ENCODE assay signal across 16 cellular contexts in genomic region chr11:47723041-47723440, GRCh38. TPM values are rescaled to one million over a fixed set of nuclear protein-coding genes. Genes with fewer than 3 reads are reported as not detected.
DNase-seq lines count a peak whose midpoint lies in the region; ATAC-seq and TF ChIP-seq lines count a peak whose summit lies in the region.
"Had no signal": no experiment of that assay in that cellular context is flagged by ENCODE, and none has a peak within 500 bp of the region (broad histone marks: within the 10 kb centered on the region; RNA-seq: fewer than 3 reads in every experiment).

No MANE protein-coding gene starts in this region.

- H3K36me3 ChIP-seq in right atrium auricular region (peaks cover 82% of the 10 kb centered on the region), colonic mucosa (peaks cover 11% of the 10 kb centered on the region), right lobe of liver (peaks cover 3 to 53% (median 23%) of the 10 kb centered on the region in 4 donors)

- H3K27me3 ChIP-seq in right atrium auricular region (no peaks in the 10 kb centered on the region), colonic mucosa (no peaks in the 10 kb centered on the region), right lobe of liver (no peaks in the 10 kb centered on the region)

- DNase-seq in Right ventricle myocardium superior (no peak), right atrium auricular region (ENCODE audit: low spot score) (no peak), colonic mucosa (no peak), right lobe of liver (peak in 1 of 3 donors; percentile 60)
- no peak for DNase-seq in NK-92 treated with Interleukin-12 subunit alpha and Interleukin-12 subunit beta, amount 100 ng/mL, for 24 hours (lab: John Stamatoyannopoulos, UW)
- DNase-seq: DND-41, GDM1, GOT3, KBM-7, MV-4-11, NCI-H1436, NCI-H2029, NCI-H2171 treated with DMSO at 0.1 percent for 48 hours, NCI-H774 had no signal

- 53% methylated on average over 3 of the region's 3 CpGs for WGBS in right lobe of liver (ENCODE audit: insufficient coverage, low coverage, low lambda C conversion rate, missing lambda C conversion rate)

- H3K4me3 ChIP-seq in right atrium auricular region (no peak overlapping the region), colonic mucosa (no peak overlapping the region), right lobe of liver (no peak overlapping the region)

- ATAC-seq in Right ventricle myocardium superior (ENCODE audit: poor library complexity) (peak; percentile 83), right lobe of liver (peak; percentile 21 to 51 (median 46)), HG03159 (IDR thresholded peaks at IDR 0.05; ENCODE audit: unreplicated experiment) (no peak), GM18870 (IDR thresholded peaks at IDR 0.05; ENCODE audit: unreplicated experiment) (no peak)

- H3K4me1 ChIP-seq in right atrium auricular region, result peaks cover 0 to 13% of the 10 kb centered on the region in 2 donors
- no peaks in the 10 kb centered on the region for H3K4me1 ChIP-seq in colonic mucosa
- peaks cover 0 to 54% (median 22%) of the 10 kb centered on the region in 4 donors for H3K4me1 ChIP-seq in right lobe of liver

- TF ChIP-seq POLR2A in right lobe of liver (IDR thresholded peaks at IDR 0.05), result no peak

- TF ChIP-seq CTCF in right atrium auricular region (IDR thresholded peaks at IDR 0.05) (no peak), colonic mucosa (IDR thresholded peaks at IDR 0.05) (no peak), right lobe of liver (IDR thresholded peaks at IDR 0.05) (no peak)

- intact Hi-C loops in Right ventricle myocardium superior (cut with DNase I) (no loop called here), colonic mucosa (cut with DNase I) (no loop called here), right lobe of liver (cut with DNase I) (no loop called here)

- H3K9ac ChIP-seq in colonic mucosa (ENCODE audit: low read depth in 2 of 2, low read length in 2 of 2), result peak overlapping the region in 1 of 2 donors; percentile 9

- no peaks in the 10 kb centered on the region for H3K9me3 ChIP-seq in right atrium auricular region
- no peaks in the 10 kb centered on the region for H3K9me3 ChIP-seq in colonic mucosa
- no peaks in the 10 kb centered on the region for H3K9me3 ChIP-seq in right lobe of liver

- H3K27ac ChIP-seq in right atrium auricular region, result peak overlapping the region in 1 of 2 donors; percentile 10
- H3K27ac ChIP-seq in colonic mucosa, result peak overlapping the region; percentile 1
- H3K27ac ChIP-seq in right lobe of liver, result peak overlapping the region in 2 of 3 donors; percentile 77 to 94

RNA-seq across cellular contexts. Expression of gene AGBL2, which starts 7.9 kb away (rescaled TPM):
- total RNA-seq in Right ventricle myocardium superior (0.35 TPM), right atrium auricular region (not detected), colonic mucosa (1 to 10 TPM in 1 of 2 donors, under 1 TPM in 1; 0.74 to 2.2 TPM), right lobe of liver (1 to 10 TPM in 4 of 6 experiments, under 1 TPM in 2; 0.43 to 5.8 (median 2.1) TPM)

RNA-seq across cellular contexts. Expression of gene FNBP4, which starts 44.1 kb away (rescaled TPM):
- 41.0 TPM for total RNA-seq in Right ventricle myocardium superior
- total RNA-seq in right atrium auricular region, result 10 to 100 TPM; 31.0 to 37.8 TPM
- total RNA-seq in colonic mucosa, result 10 to 100 TPM; 47.3 to 53.3 TPM
- 10 to 100 TPM; 20.2 to 43.3 (median 29.9) TPM for total RNA-seq in right lobe of liver

Comparison
In these comparisons a context has a peak if more than half of its experiments do, and no peak if none do; other contexts are left out.
1. ATAC-seq: peak in Right ventricle myocardium superior (single experiment) and right lobe of liver (4 of 4); none in HG03159 (single experiment) and GM18870 (single experiment).